In the genomic region with DNA sequence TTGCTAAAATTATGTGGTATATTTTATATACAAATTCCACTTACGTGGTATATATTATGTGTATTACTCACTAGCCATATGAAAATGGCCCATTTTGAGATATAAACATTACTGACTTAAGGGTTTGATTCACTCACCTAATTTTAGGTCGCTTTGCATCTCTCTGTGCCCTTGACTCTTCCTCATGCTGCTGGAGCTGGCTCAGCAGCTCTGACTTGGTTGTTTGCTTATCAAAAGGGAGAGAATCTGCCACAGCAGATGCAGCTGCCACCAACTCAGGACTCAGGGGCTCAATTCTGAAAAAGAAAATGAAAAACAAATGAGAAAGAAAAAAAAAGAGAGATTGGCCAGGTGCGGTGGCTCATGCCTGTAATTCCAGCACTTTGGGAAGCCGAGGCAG, we compare ENCODE assay signal across 19 cellular contexts. TPM values are rescaled to one million over a fixed set of nuclear protein-coding genes. Genes with fewer than 3 reads are reported as not detected.
A peak's percentile ranks its signal among the peaks of the same experiment; 100 is the strongest.
DNase-seq lines count a peak whose midpoint lies in the region; ATAC-seq and TF ChIP-seq lines count a peak whose summit lies in the region.
"Had no signal": no experiment of that assay in that cellular context is flagged by ENCODE, and none has a peak within 500 bp of the region (broad histone marks: within the 10 kb centered on the region; RNA-seq: fewer than 3 reads in every experiment).

No MANE protein-coding gene starts in this region.

- intact Hi-C loops in activated T-helper 1 cell treated with anti-CD3 and anti-CD28 coated beads, Interleukin-12 subunit alpha, Interleukin-12 subunit beta, Interleukin-2, Interleukin-4 antibody, amounts not matched to agents 30 ng/mL and 10 ng/mL and 1 ng/mL, durations not matched to agents 14 hours and 24 hours and 36 hours (cut with micrococcal nuclease): no loop called here
- intact Hi-C loops in spleen (cut with DNase I; ENCODE audit: low total_unique reads): no loop called here

- H3K4me3 Mint-ChIP-seq in T-helper 17 cell: no peak overlapping the region
- H3K4me3 Mint-ChIP-seq in activated T-helper 1 cell treated with anti-CD3 and anti-CD28 coated beads, Interleukin-12 subunit alpha, Interleukin-12 subunit beta, Interleukin-2, Interleukin-4 antibody, amounts not matched to agents 30 ng/mL and 10 ng/mL and 1 ng/mL, durations not matched to agents 14 hours and 24 hours and 36 hours: no peak overlapping the region
- H3K4me3 Mint-ChIP-seq: B cell; CD4-positive, alpha-beta T cell; T-helper 1 cell treated with Interleukin-12 subunit alpha and Interleukin-12 subunit beta and Interleukin-4 antibody, amounts not matched to agents 30 μg/mL and 1 μg/mL, for 36 hours had no signal

- no peak for TF ChIP-seq CTCF in spleen (IDR thresholded peaks at IDR 0.05 in 8 of 11, conservative IDR thresholded peaks at IDR 0.05 in 3 of 11)

- ATAC-seq in GM18511 (IDR thresholded peaks at IDR 0.05; ENCODE audit: unreplicated experiment) (peak; percentile 40), GM19324 (IDR thresholded peaks at IDR 0.05; ENCODE audit: low FRiP score, unreplicated experiment) (peak; percentile 60), HG03045 (IDR thresholded peaks at IDR 0.05; ENCODE audit: unreplicated experiment) (peak; percentile 51), T-helper 17 cell (no peak)

- H3K27ac ChIP-seq in caudate nucleus (ENCODE audit: low read depth, low read length) (no peak overlapping the region), spleen (no peak overlapping the region)

- 81 to 94% (median 89%) methylated on average over 4 of the region's 4 CpGs for WGBS in spleen, 5 donors

- H3K4me1 Mint-ChIP-seq in T-helper 17 cell: peaks cover 11% of the 10 kb centered on the region
- H3K4me1 Mint-ChIP-seq in activated T-helper 1 cell treated with anti-CD3 and anti-CD28 coated beads, Interleukin-12 subunit alpha, Interleukin-12 subunit beta, Interleukin-2, Interleukin-4 antibody, amounts not matched to agents 30 ng/mL and 10 ng/mL and 1 ng/mL, durations not matched to agents 14 hours and 24 hours and 36 hours (ENCODE audit: low read depth): peaks cover 16% of the 10 kb centered on the region

- H3K9me3 ChIP-seq in T-helper 17 cell (ENCODE audit: control insufficient read depth, low read length, poor library complexity, severe bottlenecking) (no peaks in the 10 kb centered on the region), spleen (no peaks in the 10 kb centered on the region)
- H3K9me3 ChIP-seq: SK-N-SH had no signal

- peak overlapping the region; percentile 32 for H3K27ac Mint-ChIP-seq in T-helper 17 cell
- H3K27ac Mint-ChIP-seq in activated T-helper 1 cell treated with anti-CD3 and anti-CD28 coated beads, Interleukin-12 subunit alpha, Interleukin-12 subunit beta, Interleukin-2, Interleukin-4 antibody, amounts not matched to agents 30 ng/mL and 10 ng/mL and 1 ng/mL, durations not matched to agents 14 hours and 24 hours and 36 hours: no peak overlapping the region
- H3K27ac Mint-ChIP-seq: B cell; CD4-positive, alpha-beta T cell; T-helper 1 cell treated with Interleukin-12 subunit alpha and Interleukin-12 subunit beta and Interleukin-4 antibody, amounts not matched to agents 30 μg/mL and 1 μg/mL, for 36 hours had no signal

- no peaks in the 10 kb centered on the region for H3K4me1 ChIP-seq in spleen

- TF ChIP-seq POLR2A in spleen (IDR thresholded peaks at IDR 0.05): no peak

- H3K27me3 Mint-ChIP-seq in T-helper 17 cell: no peaks in the 10 kb centered on the region
- H3K27me3 Mint-ChIP-seq in activated T-helper 1 cell treated with anti-CD3 and anti-CD28 coated beads, Interleukin-12 subunit alpha, Interleukin-12 subunit beta, Interleukin-2, Interleukin-4 antibody, amounts not matched to agents 30 ng/mL and 10 ng/mL and 1 ng/mL, durations not matched to agents 14 hours and 24 hours and 36 hours (ENCODE audit: insufficient read depth): no peaks in the 10 kb centered on the region
- H3K27me3 Mint-ChIP-seq: B cell; CD4-positive, alpha-beta T cell had no signal

- no peaks in the 10 kb centered on the region for H3K9me3 Mint-ChIP-seq in activated T-helper 1 cell treated with anti-CD3 and anti-CD28 coated beads, Interleukin-12 subunit alpha, Interleukin-12 subunit beta, Interleukin-2, Interleukin-4 antibody, amounts not matched to agents 30 ng/mL and 10 ng/mL and 1 ng/mL, durations not matched to agents 14 hours and 24 hours and 36 hours
- H3K9me3 Mint-ChIP-seq: CD4-positive, alpha-beta T cell; T-helper 1 cell treated with Interleukin-12 subunit alpha and Interleukin-12 subunit beta and Interleukin-4 antibody, amounts not matched to agents 30 μg/mL and 1 μg/mL, for 36 hours had no signal

- H3K4me3 ChIP-seq in spleen: no peak overlapping the region

- no peaks in the 10 kb centered on the region for H3K27me3 ChIP-seq in spleen (replicated peaks in 1 of 7)

- H3K36me3 ChIP-seq in spleen: peaks cover 0 to 93% (median 47%) of the 10 kb centered on the region in 6 donors

- DNase-seq in T-helper 17 cell: no peak
- DNase-seq in activated T-helper 1 cell treated with anti-CD3 and anti-CD28 coated beads, Interleukin-12 subunit alpha, Interleukin-12 subunit beta, Interleukin-2, Interleukin-4 antibody, amounts not matched to agents 30 ng/mL and 10 ng/mL and 1 ng/mL, durations not matched to agents 14 hours and 24 hours and 36 hours (ENCODE audit: low spot score): no peak
- no peak for DNase-seq in caudate nucleus (lab: John Stamatoyannopoulos, UW)
- no peak for DNase-seq in spleen
- DNase-seq: CD4-positive, alpha-beta T cell; DND-41; GF-D8; KBM-7; NCI-H1092 treated with DMSO at 0.1 percent for 48 hours; NCI-H1694 treated with DMSO at 0.1 percent for 48 hours; NCI-H446; NCI-H748 treated with DMSO at 0.1 percent for 48 hours; Right ventricle myocardium superior; SK-N-SH had no signal

- H3K36me3 Mint-ChIP-seq in T-helper 17 cell (ENCODE audit: low read depth): peaks cover 7% of the 10 kb centered on the region
- peaks cover 39% of the 10 kb centered on the region for H3K36me3 Mint-ChIP-seq in activated T-helper 1 cell treated with anti-CD3 and anti-CD28 coated beads, Interleukin-12 subunit alpha, Interleukin-12 subunit beta, Interleukin-2, Interleukin-4 antibody, amounts not matched to agents 30 ng/mL and 10 ng/mL and 1 ng/mL, durations not matched to agents 14 hours and 24 hours and 36 hours (ENCODE audit: low read depth)

RNA-seq across cellular contexts. Expression of gene MRPS31, which starts 12.2 kb away (rescaled TPM):
- total RNA-seq in T-helper 17 cell (10 to 100 TPM; 13.0 to 15.8 TPM), spleen (10 to 100 TPM; 16.8 to 32.2 (median 25.1) TPM)
- total RNA-seq in activated T-helper 1 cell treated with anti-CD3 and anti-CD28 coated beads, Interleukin-12 subunit alpha, Interleukin-12 subunit beta, Interleukin-2, Interleukin-4 antibody, amounts not matched to agents 30 ng/mL and 10 ng/mL and 1 ng/mL, durations not matched to agents 14 hours and 24 hours and 36 hours: 41.6 and 42.6 TPM in 2 replicates
- polyA plus RNA-seq in spleen: 10 to 100 TPM; 31.0 to 33.2 (median 32.5) TPM

RNA-seq across cellular contexts. Expression of gene SLC25A15, which starts 30.6 kb away (rescaled TPM):
- 1 to 10 TPM; 3.7 to 5.1 TPM for total RNA-seq in T-helper 17 cell
- 19.0 and 20.0 TPM in 2 replicates for total RNA-seq in activated T-helper 1 cell treated with anti-CD3 and anti-CD28 coated beads, Interleukin-12 subunit alpha, Interleukin-12 subunit beta, Interleukin-2, Interleukin-4 antibody, amounts not matched to agents 30 ng/mL and 10 ng/mL and 1 ng/mL, durations not matched to agents 14 hours and 24 hours and 36 hours
- total RNA-seq in spleen: 1 to 10 TPM; 2.9 to 6.2 (median 4.4) TPM
- polyA plus RNA-seq in spleen: 1 to 10 TPM in 2 of 3 donors, under 1 TPM in 1; 0.96 to 1.6 (median 1.2) TPM
